Comparison of ENCODE assay signal across 1 cellular context in genomic region chr18:56748698-56749268, GRCh38.
TF ChIP-seq lines count a peak whose summit lies in the region.

No MANE protein-coding gene starts in this region.

TF ChIP-seq in WTC11, 78 proteins besides CTCF, POLR2A, EP300 and RAD21 (continued from another document):
- no peak for TF ChIP-seq STAT6 (CRISPR knock-in tag; conservative IDR thresholded peaks at IDR 0.05; ENCODE audit: low read depth)
- no peak for TF ChIP-seq FOXP1 (CRISPR knock-in tag; IDR thresholded peaks at IDR 0.05; ENCODE audit: borderline replicate concordance)
- TF ChIP-seq ZNF532 (CRISPR knock-in tag; IDR thresholded peaks at IDR 0.05; ENCODE audit: borderline replicate concordance): no peak
- TF ChIP-seq ERG (CRISPR knock-in tag; IDR thresholded peaks at IDR 0.05): no peak
- no peak for TF ChIP-seq SMAD3 (CRISPR knock-in tag; IDR thresholded peaks at IDR 0.05; ENCODE audit: borderline replicate concordance)
- no peak for TF ChIP-seq ELF4 (CRISPR knock-in tag; IDR thresholded peaks at IDR 0.05; ENCODE audit: low read depth)
TF ChIP-seq in WTC11: peak in this region for 0.
